ENCODE assay signal across 11 cellular contexts in genomic region chr1:216742625-216743024, GRCh38. TPM values are rescaled to one million over a fixed set of nuclear protein-coding genes. Genes with fewer than 3 reads are reported as not detected.
A peak's percentile ranks its signal among the peaks of the same experiment; 100 is the strongest.
DNase-seq lines count a peak whose midpoint lies in the region; ATAC-seq, FAIRE-seq and TF ChIP-seq lines count a peak whose summit lies in the region.
"Had no signal": no experiment of that assay in that cellular context is flagged by ENCODE, and none has a peak within 500 bp of the region (broad histone marks: within the 10 kb centered on the region; RNA-seq: fewer than 3 reads in every experiment).

No MANE protein-coding gene starts in this region.

- no peak overlapping the region for H3K4me3 ChIP-seq in brain microvascular endothelial cell (ENCODE audit: low read depth, low read length)
- no peak overlapping the region for H3K4me3 ChIP-seq in neural cell (ENCODE audit: low read length)

- in situ Hi-C loops in brain microvascular endothelial cell (cut with HindIII; ENCODE audit: low pct_ligation_motif_present, low sequenced_read_pairs): no loop called here

- no peaks in the 10 kb centered on the region for H3K27me3 ChIP-seq in brain microvascular endothelial cell (replicated peaks)
- peaks cover 5% of the 10 kb centered on the region for H3K27me3 ChIP-seq in neural cell (ENCODE audit: insufficient read depth, low read depth, low read length)

- no peak for ATAC-seq in HG03378 (IDR thresholded peaks at IDR 0.05; ENCODE audit: unreplicated experiment)

- no peaks in the 10 kb centered on the region for H3K36me3 Mint-ChIP-seq in activated naive CD8-positive, alpha-beta T cell treated with anti-CD3 and anti-CD28 coated beads for 36 hours

- no peaks in the 10 kb centered on the region for H3K9me3 ChIP-seq in neural cell (ENCODE audit: low read length)

- no peak overlapping the region for H3K4me3 Mint-ChIP-seq in activated naive CD8-positive, alpha-beta T cell treated with anti-CD3 and anti-CD28 coated beads for 36 hours

- peak; percentile 21 for DNase-seq in NCI-H1092 (lab: John Stamatoyannopoulos, UW)
- DNase-seq in brain microvascular endothelial cell: no peak
- no peak for DNase-seq in stimulated activated naive CD4-positive, alpha-beta T cell treated with Interleukin-2 at 50 U/mL for 16 hours (lab: John Stamatoyannopoulos, UW)
- no peak for DNase-seq in activated naive CD8-positive, alpha-beta T cell treated with anti-CD3 and anti-CD28 coated beads for 36 hours
- DNase-seq: activated CD4-positive, alpha-beta T cell treated with anti-CD3 and anti-CD28 coated beads, Interleukin-2, amount 50 U/mL, for 4 hours; aorta; head of caudate nucleus; NCI-H1930 had no signal

- no peaks in the 10 kb centered on the region for H3K4me1 Mint-ChIP-seq in activated naive CD8-positive, alpha-beta T cell treated with anti-CD3 and anti-CD28 coated beads for 36 hours

- H3K27me3 Mint-ChIP-seq in activated naive CD8-positive, alpha-beta T cell treated with anti-CD3 and anti-CD28 coated beads for 36 hours: no peaks in the 10 kb centered on the region

- H3K4me2 ChIP-seq in neural cell (ENCODE audit: low read length): no peak overlapping the region

- H3K27ac ChIP-seq in brain microvascular endothelial cell (no peak overlapping the region), neural cell (ENCODE audit: low read length) (no peak overlapping the region)

- H3K79me2 ChIP-seq in neural cell (replicated peaks; ENCODE audit: insufficient read depth, low read length): no peaks in the 10 kb centered on the region

- no peaks in the 10 kb centered on the region for H3F3A ChIP-seq in neural cell (ENCODE audit: insufficient read depth, low read length, poor library complexity, severe bottlenecking)

- H4K20me1 ChIP-seq in neural cell (ENCODE audit: insufficient read depth): no peaks in the 10 kb centered on the region

- no peaks in the 10 kb centered on the region for H3K36me3 ChIP-seq in brain microvascular endothelial cell (replicated peaks)
- no peaks in the 10 kb centered on the region for H3K36me3 ChIP-seq in neural cell (ENCODE audit: insufficient read depth, low read length)

- TF ChIP-seq CTCF in brain microvascular endothelial cell (IDR thresholded peaks at IDR 0.05; ENCODE audit: low read depth, low read length, missing control alignments) (peak; percentile 40), neural cell (IDR thresholded peaks at IDR 0.05; ENCODE audit: poor library complexity, severe bottlenecking) (peak; percentile 61)

- FAIRE-seq in G401.6 (lab: Jason Lieb, UNC): peak; percentile 11

- H3K27ac Mint-ChIP-seq in activated naive CD8-positive, alpha-beta T cell treated with anti-CD3 and anti-CD28 coated beads for 36 hours: no peak overlapping the region

- no peak overlapping the region for H3K9ac ChIP-seq in neural cell (ENCODE audit: low read length)

- H2AFZ ChIP-seq in neural cell (ENCODE audit: low read depth, low read length): no peak overlapping the region

- no peak for TF ChIP-seq EP300 in neural cell (conservative IDR thresholded peaks at IDR 0.05; ENCODE audit: poor library complexity, severe bottlenecking)

- no peaks in the 10 kb centered on the region for H3K9me2 ChIP-seq in neural cell (ENCODE audit: insufficient read depth, low read length)

- peak; percentile 71 for TF ChIP-seq RAD21 in neural cell (conservative IDR thresholded peaks at IDR 0.05)

- peaks cover 4% of the 10 kb centered on the region for H3K9me3 Mint-ChIP-seq in activated naive CD8-positive, alpha-beta T cell treated with anti-CD3 and anti-CD28 coated beads for 36 hours

TF ChIP-seq in neural cell, 6 proteins besides CTCF, POLR2A, EP300 and RAD21:
- TF ChIP-seq SMC3 (conservative IDR thresholded peaks at IDR 0.05; ENCODE audit: poor library complexity) (peak; percentile 79), POLR2AphosphoS5 (IDR thresholded peaks at IDR 0.05) (no peak)
TF ChIP-seq in neural cell: peak in this region for 1.

RNA-seq across cellular contexts. Expression of gene ESRRG, which starts 19.4 kb away (rescaled TPM):
- 3.7 and 4.9 TPM in 2 replicates for polyA plus RNA-seq in neural cell
- polyA minus RNA-seq in neural cell: 16.1 and 30.1 TPM in 2 replicates
- total RNA-seq in activated naive CD8-positive, alpha-beta T cell treated with anti-CD3 and anti-CD28 coated beads for 36 hours: not detected
